1 cellular context compared by ENCODE assay signal in the genomic region with DNA sequence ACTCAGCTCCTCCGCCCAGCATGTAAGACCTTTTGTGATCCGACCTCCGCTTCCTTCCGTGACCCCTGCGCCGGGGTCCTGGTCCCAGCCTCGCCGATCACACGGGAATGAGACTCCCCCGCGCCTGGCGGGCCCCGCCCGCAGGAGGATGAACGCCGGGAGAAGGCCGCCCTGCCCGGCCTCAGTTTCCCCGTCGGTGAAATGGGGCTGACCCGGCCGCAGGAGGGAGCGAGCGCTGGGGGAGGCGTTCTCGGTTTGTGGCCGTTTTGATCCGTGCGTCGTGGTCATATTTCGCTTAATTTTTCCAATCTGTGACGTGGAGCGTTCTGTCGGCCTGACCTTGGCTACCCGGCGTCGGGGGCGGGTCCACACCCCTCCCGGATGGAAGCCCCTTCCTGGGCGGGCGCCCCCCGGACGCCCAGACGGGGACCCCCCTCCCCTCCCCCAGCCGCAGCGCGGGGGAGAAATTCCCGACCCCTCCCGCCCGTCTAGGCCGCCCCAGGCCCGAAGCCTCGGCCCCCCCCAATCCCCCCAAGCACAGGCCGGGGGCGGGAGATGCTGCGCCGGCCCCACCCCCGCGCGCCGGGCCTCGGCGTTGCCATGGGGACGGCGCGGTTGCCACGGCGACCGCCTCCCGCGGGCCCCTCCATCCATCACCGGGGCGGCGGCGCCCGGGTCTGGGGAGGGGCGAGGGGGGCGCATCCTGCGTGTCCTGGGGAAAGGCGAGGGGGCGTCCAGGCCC.
A peak's percentile ranks its signal among the peaks of the same experiment; 100 is the strongest.
TF ChIP-seq lines count a peak whose summit lies in the region.

No MANE protein-coding gene starts in this region.

TF ChIP-seq in K562, 482 proteins besides CTCF, POLR2A, EP300 and RAD21:
- no peak for TF ChIP-seq ZNF583 (CRISPR knock-in tag; IDR thresholded peaks at IDR 0.05)
- no peak for TF ChIP-seq ZNF282 (CRISPR knock-in tag; IDR thresholded peaks at IDR 0.05)
- no peak for TF ChIP-seq CCNT2 (IDR thresholded peaks at IDR 0.05; ENCODE audit: borderline replicate concordance, extremely low read depth, insufficient read length, low read depth, low read length)
- peak; percentile 41 for TF ChIP-seq NEUROD1 (IDR thresholded peaks at IDR 0.05; ENCODE audit: borderline replicate concordance, low read depth, low read length, partially characterized antibody)
- TF ChIP-seq GTF2E2 (tag; IDR thresholded peaks at IDR 0.05): no peak
- no peak for TF ChIP-seq RAD51 (IDR thresholded peaks at IDR 0.05; ENCODE audit: borderline replicate concordance, low read depth)
- TF ChIP-seq SMARCC2 (IDR thresholded peaks at IDR 0.05; ENCODE audit: low read depth): no peak
- TF ChIP-seq ZC3H4 (CRISPR knock-in tag; IDR thresholded peaks at IDR 0.05; ENCODE audit: borderline replicate concordance): no peak
- no peak for TF ChIP-seq ZNF444 (CRISPR knock-in tag; IDR thresholded peaks at IDR 0.05)
- no peak for TF ChIP-seq CBFA2T2 (conservative IDR thresholded peaks at IDR 0.05)
- no peak for TF ChIP-seq ARID3A (IDR thresholded peaks at IDR 0.05; ENCODE audit: borderline replicate concordance, low read depth, low read length)
- 0 out of 2 replicates have a peak, but pooled peaks have one; percentile 53 for TF ChIP-seq ZBTB7A (IDR thresholded peaks at IDR 0.05; ENCODE audit: borderline replicate concordance, control insufficient read depth, low read depth, low read length)
- TF ChIP-seq ELF1 (tag; IDR thresholded peaks at IDR 0.05): no peak
- no peak for TF ChIP-seq CBX8 (IDR thresholded peaks at IDR 0.05; ENCODE audit: borderline replicate concordance, extremely low read depth, low read depth, low read length, poor library complexity, severe bottlenecking)
- no peak for TF ChIP-seq MEF2A (IDR thresholded peaks at IDR 0.05; ENCODE audit: control insufficient read depth, low read depth, low read length)
- TF ChIP-seq SMARCA5 (IDR thresholded peaks at IDR 0.05): 0 out of 2 replicates have a peak, but pooled peaks have one; percentile 34
- no peak for TF ChIP-seq NFATC3 (IDR thresholded peaks at IDR 0.05)
- TF ChIP-seq BMI1 (IDR thresholded peaks at IDR 0.05; ENCODE audit: low read length): peak; percentile 82
- TF ChIP-seq SMARCA4 (IDR thresholded peaks at IDR 0.05): no peak
- TF ChIP-seq IRF9 (tag; IDR thresholded peaks at IDR 0.05): no peak
- TF ChIP-seq HNRNPH1 (optimal IDR thresholded peaks at IDR 0.05; ENCODE audit: low read depth, low read length): no peak
- TF ChIP-seq JUND (IDR thresholded peaks at IDR 0.05; ENCODE audit: borderline replicate concordance, low read depth, low read length): no peak
- no peak for TF ChIP-seq JUND (tag; IDR thresholded peaks at IDR 0.05; ENCODE audit: borderline replicate concordance, low read depth, low read length)
- no peak for TF ChIP-seq ZC3H11A (IDR thresholded peaks at IDR 0.05; ENCODE audit: low read depth, low read length)
- TF ChIP-seq KDM1A (IDR thresholded peaks at IDR 0.05): peak; percentile 23 to 65; a peak in 3 of 4 replicates
- TF ChIP-seq ZBTB9 (CRISPR knock-in tag; IDR thresholded peaks at IDR 0.05): no peak
- no peak for TF ChIP-seq ZMIZ1 (IDR thresholded peaks at IDR 0.05; ENCODE audit: low read depth in 2 of 2, low read length in 2 of 2)
- TF ChIP-seq ZNF354B (CRISPR knock-in tag; IDR thresholded peaks at IDR 0.05): no peak
- TF ChIP-seq HNRNPL (IDR thresholded peaks at IDR 0.05; ENCODE audit: low read depth, low read length): no peak
- TF ChIP-seq RCOR1 (IDR thresholded peaks at IDR 0.05; ENCODE audit: borderline replicate concordance in 1 of 2, low read depth in 2 of 2, low read length in 2 of 2): peak in 1 of 2 experiments; percentile 80; a peak in 3 of 4 replicates
- TF ChIP-seq CHD2 (IDR thresholded peaks at IDR 0.05; ENCODE audit: low read depth, low read length): no peak
- TF ChIP-seq TCF15 (CRISPR knock-in tag; IDR thresholded peaks at IDR 0.05): no peak
- peak; percentile 89 for TF ChIP-seq MXI1 (IDR thresholded peaks at IDR 0.05; ENCODE audit: low read depth, low read length)
- peak; percentile 36; the same call in 1 of the 2 replicates for TF ChIP-seq POLR2G (IDR thresholded peaks at IDR 0.05; ENCODE audit: low read depth, low read length)
- peak; percentile 74 for TF ChIP-seq PCBP1 (IDR thresholded peaks at IDR 0.05; ENCODE audit: low read depth, low read length, poor library complexity, severe bottlenecking)
- TF ChIP-seq BCOR (IDR thresholded peaks at IDR 0.05): peak; percentile 86
- TF ChIP-seq, protein P1, sequence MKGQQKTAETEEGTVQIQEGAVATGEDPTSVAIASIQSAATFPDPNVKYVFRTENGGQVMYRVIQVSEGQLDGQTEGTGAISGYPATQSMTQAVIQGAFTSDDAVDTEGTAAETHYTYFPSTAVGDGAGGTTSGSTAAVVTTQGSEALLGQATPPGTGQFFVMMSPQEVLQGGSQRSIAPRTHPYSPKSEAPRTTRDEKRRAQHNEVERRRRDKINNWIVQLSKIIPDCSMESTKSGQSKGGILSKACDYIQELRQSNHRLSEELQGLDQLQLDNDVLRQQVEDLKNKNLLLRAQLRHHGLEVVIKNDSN (CRISPR knock-in tag; IDR thresholded peaks at IDR 0.05): no peak
- no peak for TF ChIP-seq ATF7 (IDR thresholded peaks at IDR 0.05)
- no peak for TF ChIP-seq POLR3G (IDR thresholded peaks at IDR 0.05; ENCODE audit: extremely low read depth, insufficient read length, insufficient replicate concordance)
- no peak for TF ChIP-seq BCL6 (CRISPR knock-in tag; IDR thresholded peaks at IDR 0.05)
- TF ChIP-seq MBD2 (IDR thresholded peaks at IDR 0.05; ENCODE audit: borderline replicate concordance, low read depth): no peak
- no peak for TF ChIP-seq TBL1XR1 (IDR thresholded peaks at IDR 0.05; ENCODE audit: low read length in 2 of 2)
- TF ChIP-seq TSC22D4 (tag; IDR thresholded peaks at IDR 0.05): no peak
- TF ChIP-seq, protein P2, sequence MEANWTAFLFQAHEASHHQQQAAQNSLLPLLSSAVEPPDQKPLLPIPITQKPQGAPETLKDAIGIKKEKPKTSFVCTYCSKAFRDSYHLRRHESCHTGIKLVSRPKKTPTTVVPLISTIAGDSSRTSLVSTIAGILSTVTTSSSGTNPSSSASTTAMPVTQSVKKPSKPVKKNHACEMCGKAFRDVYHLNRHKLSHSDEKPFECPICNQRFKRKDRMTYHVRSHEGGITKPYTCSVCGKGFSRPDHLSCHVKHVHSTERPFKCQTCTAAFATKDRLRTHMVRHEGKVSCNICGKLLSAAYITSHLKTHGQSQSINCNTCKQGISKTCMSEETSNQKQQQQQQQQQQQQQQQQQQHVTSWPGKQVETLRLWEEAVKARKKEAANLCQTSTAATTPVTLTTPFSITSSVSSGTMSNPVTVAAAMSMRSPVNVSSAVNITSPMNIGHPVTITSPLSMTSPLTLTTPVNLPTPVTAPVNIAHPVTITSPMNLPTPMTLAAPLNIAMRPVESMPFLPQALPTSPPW (CRISPR knock-in tag; IDR thresholded peaks at IDR 0.05): peak; percentile 79
- no peak for TF ChIP-seq ASH1L (IDR thresholded peaks at IDR 0.05; ENCODE audit: borderline replicate concordance, low read depth, partially characterized antibody)
- TF ChIP-seq KLF1 (tag; IDR thresholded peaks at IDR 0.05): no peak
- TF ChIP-seq NCOR1 (IDR thresholded peaks at IDR 0.05): no peak
- no peak for TF ChIP-seq NCOA4 (IDR thresholded peaks at IDR 0.05; ENCODE audit: partially characterized antibody)
- TF ChIP-seq ZNF174 (CRISPR knock-in tag; IDR thresholded peaks at IDR 0.05): no peak
- TF ChIP-seq RBM25 (IDR thresholded peaks at IDR 0.05; ENCODE audit: low read depth, low read length, severe bottlenecking): peak; percentile 89
- TF ChIP-seq SMAD3 (CRISPR knock-in tag; conservative IDR thresholded peaks at IDR 0.05): no peak
- peak; percentile 94 for TF ChIP-seq RBM22 (IDR thresholded peaks at IDR 0.05; ENCODE audit: low read depth, low read length, poor library complexity, severe bottlenecking)
